24 cellular contexts compared by ENCODE assay signal in the genomic region with DNA sequence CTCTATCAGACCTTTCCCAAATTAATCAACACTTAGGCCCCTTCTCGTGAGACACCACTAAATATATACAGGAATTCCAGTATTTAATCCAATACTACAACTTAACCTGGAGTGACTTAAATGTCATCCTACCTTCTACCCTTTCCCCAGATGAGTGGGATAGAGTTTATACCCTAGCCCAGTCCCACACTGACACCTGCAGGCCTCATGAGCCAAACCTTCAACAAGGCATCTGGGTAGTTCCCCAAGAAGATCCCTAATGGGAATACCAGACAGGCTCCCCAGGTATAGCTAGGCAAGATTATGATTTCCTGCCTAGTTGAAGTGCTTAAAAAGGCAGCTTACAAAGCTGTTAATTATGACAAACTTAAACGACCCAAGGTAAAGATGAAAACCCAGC. TPM values are rescaled to one million over a fixed set of nuclear protein-coding genes. Genes with fewer than 3 reads are reported as not detected.
A peak's percentile ranks its signal among the peaks of the same experiment; 100 is the strongest.
DNase-seq lines count a peak whose midpoint lies in the region; ATAC-seq lines count a peak whose summit lies in the region.
"Had no signal": no experiment of that assay in that cellular context is flagged by ENCODE, and none has a peak within 500 bp of the region (broad histone marks: within the 10 kb centered on the region; RNA-seq: fewer than 3 reads in every experiment).

No MANE protein-coding gene starts in this region.

- H3K4me1 Mint-ChIP-seq in activated T-helper 17 cell treated with anti-CD3 and anti-CD28 coated beads, Interleukin-2, amount 50 U/mL, for 72 hours: peaks cover 10% of the 10 kb centered on the region
- H3K4me1 Mint-ChIP-seq in naive thymus-derived CD4-positive, alpha-beta T cell: peaks cover 0 to 24% (median 11%) of the 10 kb centered on the region in 7 donors

- peak; percentile 18 for DNase-seq in DMS53 (lab: John Stamatoyannopoulos, UW)
- DNase-seq in DMS53 treated with DMSO at 0.1 percent for 48 hours (lab: John Stamatoyannopoulos, UW; ENCODE audit: unreplicated experiment): no peak
- DNase-seq in H7: peak; percentile 26
- peak; percentile 70 for DNase-seq in left kidney (ENCODE audit: low read depth, low spot score)
- DNase-seq in naive thymus-derived CD4-positive, alpha-beta T cell: no peak
- DNase-seq: activated CD4-positive, alpha-beta T cell treated with anti-CD3 and anti-CD28 coated beads, Interleukin-2, amount 10 ng/mL, durations not matched to agents 7 days and 5 days; activated naive CD8-positive, alpha-beta T cell treated with anti-CD3 and anti-CD28 coated beads for 36 hours; CD4-positive, alpha-beta T cell; central memory CD4-positive, alpha-beta T cell; DMS153; GF-D8; HCEC 1CT; MM.1S; NCI-H1417 treated with DMSO at 0.1 percent for 48 hours; NCI-H510A treated with DMSO at 0.1 percent for 48 hours; stimulated activated CD4-positive, alpha-beta T cell treated with anti-CD3 and anti-CD28 coated beads, Interleukin-2, amount 100 ng/mL, for 24 hours; upper lobe of right lung had no signal

- H3K4me1 ChIP-seq in naive thymus-derived CD4-positive, alpha-beta T cell (ENCODE audit: control insufficient read depth in 2 of 2, insufficient read depth in 2 of 2, low read length in 2 of 2): no peaks in the 10 kb centered on the region
- H3K4me1 ChIP-seq: upper lobe of right lung had no signal

- intact Hi-C loops in naive thymus-derived CD4-positive, alpha-beta T cell (cut with micrococcal nuclease): no loop called here

- no peak for ATAC-seq in activated T-helper 17 cell treated with anti-CD3 and anti-CD28 coated beads, Interleukin-2, amount 50 U/mL, for 72 hours (replicated peaks)
- no peak for ATAC-seq in naive thymus-derived CD4-positive, alpha-beta T cell
- ATAC-seq in GM18861 (IDR thresholded peaks at IDR 0.05; ENCODE audit: unreplicated experiment): no peak
- no peak for ATAC-seq in GM18907 (IDR thresholded peaks at IDR 0.05; ENCODE audit: unreplicated experiment)
- ATAC-seq: upper lobe of right lung had no signal

- no peaks in the 10 kb centered on the region for H3K27me3 ChIP-seq in H7 (ENCODE audit: control insufficient read depth, insufficient read depth, low read length)
- no peaks in the 10 kb centered on the region for H3K27me3 ChIP-seq in naive thymus-derived CD4-positive, alpha-beta T cell (ENCODE audit: control insufficient read depth in 2 of 2, insufficient read depth in 2 of 2, low read length in 2 of 2)
- H3K27me3 ChIP-seq: upper lobe of right lung had no signal

- no peaks in the 10 kb centered on the region for H3K27me3 Mint-ChIP-seq in activated T-helper 17 cell treated with anti-CD3 and anti-CD28 coated beads, Interleukin-2, amount 50 U/mL, for 72 hours
- H3K27me3 Mint-ChIP-seq in naive thymus-derived CD4-positive, alpha-beta T cell: no peaks in the 10 kb centered on the region
- H3K27me3 Mint-ChIP-seq: activated CD4-positive, alpha-beta T cell treated with anti-CD3 and anti-CD28 coated beads, Interleukin-2, amount 10 ng/mL, durations not matched to agents 7 days and 5 days; activated naive CD8-positive, alpha-beta T cell treated with anti-CD3 and anti-CD28 coated beads for 36 hours; CD4-positive, alpha-beta T cell had no signal

- H3K27ac ChIP-seq in naive thymus-derived CD4-positive, alpha-beta T cell (ENCODE audit: low read depth, low read length): no peak overlapping the region
- H3K27ac ChIP-seq: 22Rv1, upper lobe of right lung had no signal

- peaks cover 0 to 22% (median 3%) of the 10 kb centered on the region in 3 experiments for H3K9me3 ChIP-seq in naive thymus-derived CD4-positive, alpha-beta T cell (ENCODE audit: control insufficient read depth in 2 of 3, low read length in 3 of 3)
- H3K9me3 ChIP-seq: upper lobe of right lung had no signal

- H3K36me3 ChIP-seq in H7 (replicated peaks; ENCODE audit: control insufficient read depth, insufficient read depth, low read length): peaks cover 1% of the 10 kb centered on the region
- peaks cover 0 to 97% (median 5%) of the 10 kb centered on the region in 3 experiments for H3K36me3 ChIP-seq in naive thymus-derived CD4-positive, alpha-beta T cell (ENCODE audit: control insufficient read depth in 2 of 3, insufficient read depth in 3 of 3, low read length in 3 of 3)

- no peak overlapping the region for H3K4me3 Mint-ChIP-seq in activated T-helper 17 cell treated with anti-CD3 and anti-CD28 coated beads, Interleukin-2, amount 50 U/mL, for 72 hours
- no peak overlapping the region for H3K4me3 Mint-ChIP-seq in naive thymus-derived CD4-positive, alpha-beta T cell
- H3K4me3 Mint-ChIP-seq: activated CD4-positive, alpha-beta T cell treated with anti-CD3 and anti-CD28 coated beads, Interleukin-2, amount 10 ng/mL, durations not matched to agents 7 days and 5 days; activated naive CD8-positive, alpha-beta T cell treated with anti-CD3 and anti-CD28 coated beads for 36 hours; activated T-helper 1 cell treated with anti-CD3 and anti-CD28 coated beads, Interleukin-12 subunit alpha, Interleukin-12 subunit beta, Interleukin-2, Interleukin-4 antibody, amounts not matched to agents 30 ng/mL and 10 ng/mL and 1 ng/mL, durations not matched to agents 14 hours and 24 hours and 36 hours; CD4-positive, alpha-beta T cell; T-helper 1 cell treated with Interleukin-12 subunit alpha and Interleukin-12 subunit beta and Interleukin-4 antibody, amounts not matched to agents 30 μg/mL and 1 μg/mL, for 36 hours had no signal

- peaks cover 9% of the 10 kb centered on the region for H3K9me3 Mint-ChIP-seq in activated T-helper 17 cell treated with anti-CD3 and anti-CD28 coated beads, Interleukin-2, amount 50 U/mL, for 72 hours
- peaks cover 0 to 51% (median 19%) of the 10 kb centered on the region in 11 donors for H3K9me3 Mint-ChIP-seq in naive thymus-derived CD4-positive, alpha-beta T cell
- H3K9me3 Mint-ChIP-seq: CD4-positive, alpha-beta T cell had no signal

- POLR2A ChIA-PET in naive thymus-derived CD4-positive, alpha-beta T cell (lab: Charles Lee): no interaction called here

- no peak overlapping the region for H3K4me3 ChIP-seq in H7 (ENCODE audit: insufficient read depth, low read depth, low read length)
- H3K4me3 ChIP-seq in naive thymus-derived CD4-positive, alpha-beta T cell (ENCODE audit: low read length): no peak overlapping the region
- H3K4me3 ChIP-seq: smooth muscle cell, upper lobe of right lung had no signal

- peak overlapping the region; percentile 15 for H3K27ac Mint-ChIP-seq in activated T-helper 17 cell treated with anti-CD3 and anti-CD28 coated beads, Interleukin-2, amount 50 U/mL, for 72 hours
- peak overlapping the region in 2 of 9 donors; percentile 13 to 57 for H3K27ac Mint-ChIP-seq in naive thymus-derived CD4-positive, alpha-beta T cell
- H3K27ac Mint-ChIP-seq: activated CD4-positive, alpha-beta T cell treated with anti-CD3 and anti-CD28 coated beads, Interleukin-2, amount 10 ng/mL, durations not matched to agents 7 days and 5 days; activated T-helper 1 cell treated with anti-CD3 and anti-CD28 coated beads, Interleukin-12 subunit alpha, Interleukin-12 subunit beta, Interleukin-2, Interleukin-4 antibody, amounts not matched to agents 30 ng/mL and 10 ng/mL and 1 ng/mL, durations not matched to agents 14 hours and 24 hours and 36 hours; CD4-positive, alpha-beta T cell; T-helper 1 cell treated with Interleukin-12 subunit alpha and Interleukin-12 subunit beta and Interleukin-4 antibody, amounts not matched to agents 30 μg/mL and 1 μg/mL, for 36 hours had no signal

- no peaks in the 10 kb centered on the region for H3K36me3 Mint-ChIP-seq in activated T-helper 17 cell treated with anti-CD3 and anti-CD28 coated beads, Interleukin-2, amount 50 U/mL, for 72 hours (ENCODE audit: low read depth)
- peaks cover 7 to 32% (median 21%) of the 10 kb centered on the region in 5 donors for H3K36me3 Mint-ChIP-seq in naive thymus-derived CD4-positive, alpha-beta T cell

- CTCF ChIA-PET in naive thymus-derived CD4-positive, alpha-beta T cell (lab: Charles Lee): no interaction called here

RNA-seq across cellular contexts. Expression of gene ZNF83, which starts 15.9 kb away (rescaled TPM):
- 16.5 and 35.1 TPM in 2 replicates for total RNA-seq in H7 (2014; rRNA removed; shearing (Covaris generic))
- total RNA-seq in activated T-helper 17 cell treated with anti-CD3 and anti-CD28 coated beads, Interleukin-2, amount 50 U/mL, for 72 hours: 10 to 100 TPM; 31.2 to 41.8 TPM
- 100 to 1,000 TPM in 2 of 5 experiments, 10 to 100 TPM in 3; 49.7 to 113 (median 70.5) TPM for total RNA-seq in naive thymus-derived CD4-positive, alpha-beta T cell
- 10 to 100 TPM; 17.2 to 21.8 TPM for polyA plus RNA-seq in naive thymus-derived CD4-positive, alpha-beta T cell

RNA-seq across cellular contexts. Expression of gene ZNF701, which starts 52.2 kb away (rescaled TPM):
- 15.2 and 24.5 TPM in 2 replicates for total RNA-seq in H7 (2014; rRNA removed; shearing (Covaris generic))
- 10 to 100 TPM; 15.1 to 41.6 TPM for total RNA-seq in activated T-helper 17 cell treated with anti-CD3 and anti-CD28 coated beads, Interleukin-2, amount 50 U/mL, for 72 hours
- 10 to 100 TPM; 11.7 to 43.3 (median 28.3) TPM for total RNA-seq in naive thymus-derived CD4-positive, alpha-beta T cell
- 10 to 100 TPM; 12.3 to 20.7 TPM for polyA plus RNA-seq in naive thymus-derived CD4-positive, alpha-beta T cell

Comparison
In these comparisons a context has a peak if more than half of its experiments do, and no peak if none do; other contexts are left out.
1. DNase-seq: peak in DMS53 (single experiment), H7 (single experiment) and left kidney (single experiment); none in DMS53 treated with DMSO at 0.1 percent for 48 hours (single experiment) and naive thymus-derived CD4-positive, alpha-beta T cell (0 of 9).